10 cellular contexts compared by ENCODE assay signal in the genomic region with DNA sequence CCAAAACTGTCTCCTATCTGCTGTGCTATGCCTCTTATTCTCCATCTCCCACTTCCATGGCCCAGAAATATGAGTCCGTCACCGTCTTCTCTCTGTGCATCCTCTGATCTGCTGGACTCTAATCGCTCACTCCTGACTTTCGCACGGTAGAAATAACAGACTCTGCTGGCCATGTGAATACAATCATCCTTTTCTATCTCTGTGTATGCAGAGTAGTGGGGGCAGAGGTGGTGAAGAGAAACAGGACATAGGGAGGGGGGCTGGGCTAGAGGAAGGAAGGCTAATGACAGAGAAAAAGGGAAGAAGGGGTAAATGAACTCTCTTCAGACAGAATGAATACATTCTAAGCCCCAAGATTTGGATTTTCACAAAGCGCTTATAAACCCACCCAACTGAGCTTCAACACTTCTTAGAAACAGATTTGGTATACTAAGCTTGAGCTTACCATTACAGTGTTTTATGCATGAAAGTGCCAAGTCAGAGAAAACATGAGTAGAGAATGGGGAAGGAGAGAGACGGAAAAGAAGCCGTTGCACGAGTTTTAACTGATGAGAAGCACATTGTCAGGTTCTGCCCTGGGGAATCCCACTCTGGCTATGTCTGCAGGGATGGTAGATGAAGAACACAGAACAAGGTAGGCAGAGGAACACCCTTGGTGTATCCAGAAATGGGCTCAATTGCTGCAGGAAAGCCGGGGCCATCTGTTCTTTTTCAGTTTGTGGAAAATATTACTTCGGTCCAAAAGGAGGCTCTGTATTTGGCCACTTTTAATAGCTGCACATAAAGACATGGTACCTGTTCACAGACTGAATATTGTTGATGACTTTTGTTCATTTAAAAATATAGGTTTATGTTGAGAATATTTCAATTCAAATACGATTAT.
"Had no signal": no experiment of that assay in that cellular context is flagged by ENCODE, and none has a peak within 500 bp of the region (broad histone marks: within the 10 kb centered on the region; RNA-seq: fewer than 3 reads in every experiment).

No MANE protein-coding gene starts in this region.

- DNase-seq: activated CD4-positive, alpha-beta T cell treated with anti-CD3 and anti-CD28 coated beads for 4 hours; activated CD8-positive, alpha-beta memory T cell treated with anti-CD3 and anti-CD28 coated beads, Interleukin-2, amount 50 U/mL, for 4 hours; activated CD8-positive, alpha-beta T cell treated with anti-CD3 and anti-CD28 coated beads for 36 hours; activated naive CD4-positive, alpha-beta T cell; activated naive CD8-positive, alpha-beta T cell treated with anti-CD3 and anti-CD28 coated beads, Interleukin-2, amount 50 U/mL, for 24 hours; heart right ventricle; mesenchymal stem cell; ovary; stimulated activated CD4-positive, alpha-beta T cell treated with anti-CD3 and anti-CD28 coated beads, Interleukin-2, amount 100 ng/mL, for 48 hours; stimulated activated naive CD8-positive, alpha-beta T cell treated with anti-CD3 and anti-CD28 coated beads, Interleukin-15, amount 100 ng/mL, for 72 hours had no signal

- ATAC-seq: activated CD8-positive, alpha-beta T cell treated with anti-CD3 and anti-CD28 coated beads for 36 hours; activated naive CD8-positive, alpha-beta T cell treated with anti-CD3 and anti-CD28 coated beads, Interleukin-2, amount 50 U/mL, for 24 hours; heart right ventricle; stimulated activated naive CD8-positive, alpha-beta T cell treated with anti-CD3 and anti-CD28 coated beads, Interleukin-15, amount 100 ng/mL, for 72 hours had no signal
